8 cellular contexts compared by ENCODE assay signal in the genomic region with DNA sequence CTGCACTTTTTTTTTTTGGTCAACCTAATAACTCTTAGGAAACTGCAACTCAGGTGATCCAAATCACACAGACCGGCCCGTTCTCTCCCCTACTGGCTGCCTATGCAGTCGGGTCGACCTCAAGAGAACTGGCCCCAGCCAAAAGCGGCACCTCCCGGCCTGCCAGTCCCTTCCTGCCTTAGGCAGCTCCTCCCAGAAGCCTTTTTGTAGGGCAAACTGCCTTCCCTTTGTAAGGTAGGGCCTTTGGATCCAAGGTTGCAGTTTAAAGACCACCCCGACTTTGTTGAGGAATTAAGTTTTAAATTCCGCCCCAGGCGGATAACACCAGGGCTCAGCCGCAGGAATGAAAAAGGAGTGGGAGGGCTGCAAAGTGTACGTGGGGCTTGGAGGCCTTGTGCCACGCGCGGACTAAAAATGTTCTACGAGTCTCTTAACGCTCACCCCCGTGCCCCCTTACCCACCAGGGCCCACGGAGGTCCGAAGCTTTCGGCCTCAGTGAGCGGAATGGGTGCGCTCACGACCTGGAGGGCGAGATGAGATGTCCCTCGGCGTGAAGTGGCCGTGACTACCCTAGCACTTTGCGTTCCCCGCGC. TPM values are rescaled to one million over a fixed set of nuclear protein-coding genes. Genes with fewer than 3 reads are reported as not detected.
A peak's percentile ranks its signal among the peaks of the same experiment; 100 is the strongest.
DNase-seq lines count a peak whose midpoint lies in the region; ATAC-seq and TF ChIP-seq lines count a peak whose summit lies in the region.

No MANE protein-coding gene starts in this region.

- no peak for TF ChIP-seq POLR2A in Peyer's patch (IDR thresholded peaks at IDR 0.05)

- no peaks in the 10 kb centered on the region for H3K9me3 ChIP-seq in BLaER1 treated with 17β-estradiol and CSF1 and Interleukin-3, amounts not matched to agents 10 nM and 100 nM (replicated peaks in 1 of 11)
- no peaks in the 10 kb centered on the region for H3K9me3 ChIP-seq in Peyer's patch
- H3K9me3 ChIP-seq in lung (ENCODE audit: control insufficient read depth in 2 of 2, insufficient read depth in 1 of 2, low read length in 1 of 2), result no peaks in the 10 kb centered on the region
- H3K9me3 ChIP-seq in stomach smooth muscle (ENCODE audit: control insufficient read depth in 2 of 2, low read length in 2 of 2), result no peaks in the 10 kb centered on the region

- H3K79me2 ChIP-seq in GM23338 (replicated peaks; ENCODE audit: insufficient read depth), result peaks cover 9% of the 10 kb centered on the region

- peak overlapping the region; percentile 85 for H3K4me3 Mint-ChIP-seq in GM23338

- peaks cover 35 to 58% (median 52%) of the 10 kb centered on the region in 10 experiments for H3K4me1 ChIP-seq in BLaER1 treated with 17β-estradiol and CSF1 and Interleukin-3, amounts not matched to agents 10 nM and 100 nM
- H3K4me1 ChIP-seq in GM23338 (ENCODE audit: insufficient read depth) (peaks cover 11% of the 10 kb centered on the region; the same call in 1 of the 2 replicates), Peyer's patch (peaks cover 0 to 8% (median 3%) of the 10 kb centered on the region in 4 donors), lung (ENCODE audit: control insufficient read depth in 2 of 2, insufficient read depth in 2 of 2, low read length in 2 of 2) (peaks cover 0 to 5% of the 10 kb centered on the region in 2 donors), stomach smooth muscle (ENCODE audit: control insufficient read depth, insufficient read depth, low read length) (peaks cover 14% of the 10 kb centered on the region)

- no peaks in the 10 kb centered on the region for H3K9me3 Mint-ChIP-seq in GM23338

- peak overlapping the region; percentile 80 to 98 (median 95) for H3K9ac ChIP-seq in BLaER1 treated with 17β-estradiol and CSF1 and Interleukin-3, amounts not matched to agents 10 nM and 100 nM
- H3K9ac ChIP-seq in stomach smooth muscle (ENCODE audit: low read length in 2 of 2), result peak overlapping the region; percentile 69 to 82

- peaks cover 32% of the 10 kb centered on the region for H3K4me1 Mint-ChIP-seq in GM23338

- peaks cover 17% of the 10 kb centered on the region for H3K27me3 Mint-ChIP-seq in GM23338 (ENCODE audit: insufficient read depth, low read depth, poor library complexity)

- no peak for TF ChIP-seq CTCF in GM23338 (conservative IDR thresholded peaks at IDR 0.05; ENCODE audit: low read depth in 2 of 2)
- TF ChIP-seq CTCF in Peyer's patch (IDR thresholded peaks at IDR 0.05), result no peak
- TF ChIP-seq CTCF in lung (IDR thresholded peaks at IDR 0.05; ENCODE audit: control extremely low read depth, extremely low read depth), result no peak

- H2AFZ ChIP-seq in GM23338, result no peak overlapping the region

- ATAC-seq in GM23338, result peak; percentile 66
- ATAC-seq in lung (ENCODE audit: insufficient read depth, low FRiP score), result peak; percentile 4

- H3K9me2 ChIP-seq in GM23338 (ENCODE audit: insufficient read depth), result no peaks in the 10 kb centered on the region

- H3K27ac Mint-ChIP-seq in GM23338, result peak overlapping the region; percentile 92

- H3K27ac ChIP-seq in BLaER1 treated with 17β-estradiol and CSF1 and Interleukin-3, amounts not matched to agents 10 nM and 100 nM, result peak overlapping the region in 10 of 11 experiments; percentile 76 to 97 (median 95); a peak in 20 of 22 replicates
- H3K27ac ChIP-seq in GM23338 (ENCODE audit: low read depth) (peak overlapping the region; percentile 79), Peyer's patch (peak overlapping the region; percentile 55 to 90 (median 76)), lung (ENCODE audit: low read depth in 1 of 2, low read length in 1 of 2) (peak overlapping the region in 1 of 2 donors; percentile 48), stomach smooth muscle (ENCODE audit: low read length) (peak overlapping the region; percentile 18)

- peaks cover 7 to 37% (median 20%) of the 10 kb centered on the region in 11 experiments; a peak in 17 of 22 replicates for H4K20me1 ChIP-seq in BLaER1 treated with 17β-estradiol and CSF1 and Interleukin-3, amounts not matched to agents 10 nM and 100 nM
- H4K20me1 ChIP-seq in GM23338 (replicated peaks; ENCODE audit: insufficient read depth), result peaks cover 34% of the 10 kb centered on the region

- peaks cover 38% of the 10 kb centered on the region for H3K36me3 Mint-ChIP-seq in GM23338 (ENCODE audit: low read depth)

- DNase-seq in GM23338 (ENCODE audit: low spot score), result peak; percentile 84
- peak in 2 of 3 donors; percentile 22 to 49 for DNase-seq in Peyer's patch
- peak; percentile 43 for DNase-seq in cerebellar cortex (ENCODE audit: low spot score)
- no peak for DNase-seq in lung (ENCODE audit: low spot score)
- no peak for DNase-seq in CD1c-positive myeloid dendritic cell (ENCODE audit: extremely low spot score)
- no peak for DNase-seq in epidermal melanocyte (ENCODE audit: insufficient read length, low spot score)

- peaks cover 34 to 63% (median 53%) of the 10 kb centered on the region in 11 experiments for H3K36me3 ChIP-seq in BLaER1 treated with 17β-estradiol and CSF1 and Interleukin-3, amounts not matched to agents 10 nM and 100 nM
- H3K36me3 ChIP-seq in GM23338 (ENCODE audit: insufficient read depth) (peaks cover 34% of the 10 kb centered on the region), Peyer's patch (peaks cover 0 to 38% (median 0%) of the 10 kb centered on the region in 3 donors), lung (ENCODE audit: control insufficient read depth in 2 of 2, insufficient read depth in 2 of 2, low read length in 2 of 2) (peaks cover 10 to 23% of the 10 kb centered on the region in 2 donors), stomach smooth muscle (ENCODE audit: control insufficient read depth in 2 of 2, insufficient read depth in 2 of 2, low read length in 2 of 2) (peaks cover 26 to 30% of the 10 kb centered on the region in 2 donors)

- H3K4me3 ChIP-seq in BLaER1 treated with 17β-estradiol and CSF1 and Interleukin-3, amounts not matched to agents 10 nM and 100 nM, result peak overlapping the region; percentile 76 to 99 (median 92)
- H3K4me3 ChIP-seq in GM23338 (peak overlapping the region; percentile 92), Peyer's patch (peak overlapping the region; percentile 80 to 94 (median 90)), lung (peak overlapping the region; percentile 51), stomach smooth muscle (ENCODE audit: low read length in 2 of 2) (peak overlapping the region; percentile 85 to 91)

- WGBS in lung, 2 donors, result 2 to 4% methylated on average over 30 of the region's 30 CpGs

- peaks cover 43% of the 10 kb centered on the region for H3F3A ChIP-seq in GM23338 (replicated peaks; ENCODE audit: low read depth)

- peak overlapping the region; percentile 89 to 99 (median 96) for H3K4me2 ChIP-seq in BLaER1 treated with 17β-estradiol and CSF1 and Interleukin-3, amounts not matched to agents 10 nM and 100 nM
- H3K4me2 ChIP-seq in GM23338, result peak overlapping the region; percentile 94

- H3K27me3 ChIP-seq in BLaER1 treated with 17β-estradiol and CSF1 and Interleukin-3, amounts not matched to agents 10 nM and 100 nM, result no peaks in the 10 kb centered on the region
- no peaks in the 10 kb centered on the region for H3K27me3 ChIP-seq in GM23338 (ENCODE audit: insufficient read depth)
- no peaks in the 10 kb centered on the region for H3K27me3 ChIP-seq in Peyer's patch
- no peaks in the 10 kb centered on the region for H3K27me3 ChIP-seq in lung (ENCODE audit: control insufficient read depth, insufficient read depth)
- no peaks in the 10 kb centered on the region for H3K27me3 ChIP-seq in stomach smooth muscle (ENCODE audit: control insufficient read depth in 1 of 2, insufficient read depth in 2 of 2, low read length in 2 of 2)

TF ChIP-seq in GM23338, 12 proteins besides CTCF, POLR2A, EP300 and RAD21 (continues in another document):
- TF ChIP-seq ZNF331 (CRISPR knock-in tag; IDR thresholded peaks at IDR 0.05; ENCODE audit: low read depth), result no peak
- TF ChIP-seq NANOG (IDR thresholded peaks at IDR 0.05; ENCODE audit: borderline replicate concordance), result no peak
- no peak for TF ChIP-seq ZNF114 (CRISPR knock-in tag; IDR thresholded peaks at IDR 0.05)
- TF ChIP-seq CREB1 (CRISPR knock-in tag; IDR thresholded peaks at IDR 0.05; ENCODE audit: low read depth), result no peak
- TF ChIP-seq STAT1 (IDR thresholded peaks at IDR 0.05; ENCODE audit: unreplicated experiment), result no peak
- TF ChIP-seq, protein P1, sequence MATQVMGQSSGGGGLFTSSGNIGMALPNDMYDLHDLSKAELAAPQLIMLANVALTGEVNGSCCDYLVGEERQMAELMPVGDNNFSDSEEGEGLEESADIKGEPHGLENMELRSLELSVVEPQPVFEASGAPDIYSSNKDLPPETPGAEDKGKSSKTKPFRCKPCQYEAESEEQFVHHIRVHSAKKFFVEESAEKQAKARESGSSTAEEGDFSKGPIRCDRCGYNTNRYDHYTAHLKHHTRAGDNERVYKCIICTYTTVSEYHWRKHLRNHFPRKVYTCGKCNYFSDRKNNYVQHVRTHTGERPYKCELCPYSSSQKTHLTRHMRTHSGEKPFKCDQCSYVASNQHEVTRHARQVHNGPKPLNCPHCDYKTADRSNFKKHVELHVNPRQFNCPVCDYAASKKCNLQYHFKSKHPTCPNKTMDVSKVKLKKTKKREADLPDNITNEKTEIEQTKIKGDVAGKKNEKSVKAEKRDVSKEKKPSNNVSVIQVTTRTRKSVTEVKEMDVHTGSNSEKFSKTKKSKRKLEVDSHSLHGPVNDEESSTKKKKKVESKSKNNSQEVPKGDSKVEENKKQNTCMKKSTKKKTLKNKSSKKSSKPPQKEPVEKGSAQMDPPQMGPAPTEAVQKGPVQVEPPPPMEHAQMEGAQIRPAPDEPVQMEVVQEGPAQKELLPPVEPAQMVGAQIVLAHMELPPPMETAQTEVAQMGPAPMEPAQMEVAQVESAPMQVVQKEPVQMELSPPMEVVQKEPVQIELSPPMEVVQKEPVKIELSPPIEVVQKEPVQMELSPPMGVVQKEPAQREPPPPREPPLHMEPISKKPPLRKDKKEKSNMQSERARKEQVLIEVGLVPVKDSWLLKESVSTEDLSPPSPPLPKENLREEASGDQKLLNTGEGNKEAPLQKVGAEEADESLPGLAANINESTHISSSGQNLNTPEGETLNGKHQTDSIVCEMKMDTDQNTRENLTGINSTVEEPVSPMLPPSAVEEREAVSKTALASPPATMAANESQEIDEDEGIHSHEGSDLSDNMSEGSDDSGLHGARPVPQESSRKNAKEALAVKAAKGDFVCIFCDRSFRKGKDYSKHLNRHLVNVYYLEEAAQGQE (IDR thresholded peaks at IDR 0.05; ENCODE audit: unreplicated experiment), result no peak

RNA-seq across cellular contexts. Expression of a gene that starts 0.6 kb away (rescaled TPM):
- 7.0 and 21.3 TPM in 2 replicates for total RNA-seq in GM23338 (2014; rRNA removed; shearing (Covaris generic))
- polyA plus RNA-seq in GM23338 (2016; fragmentation: Nextera tagmentation; extraction: Ambion mirVana) (3.4 and 4.5 TPM in 2 replicates), lung (10 to 100 TPM in 1 of 2 donors, 1 to 10 TPM in 1; 8.4 to 13.6 TPM)
- total RNA-seq in Peyer's patch (10 to 100 TPM in 1 of 4 donors, 1 to 10 TPM in 3; 4.4 to 19.0 (median 6.1) TPM), lung (10 to 100 TPM; 20.5 to 28.0 TPM)

RNA-seq across cellular contexts. Expression of a gene that starts 56.7 kb away (rescaled TPM):
- 97.7 and 106 TPM in 2 replicates for total RNA-seq in GM23338 (2014; rRNA removed; shearing (Covaris generic))
- polyA plus RNA-seq in GM23338 (2016; fragmentation: Nextera tagmentation; extraction: Ambion mirVana), result 47.7 and 52.2 TPM in 2 replicates
- total RNA-seq in Peyer's patch, result 10 to 100 TPM; 60.1 to 74.7 (median 66.2) TPM
- 10 to 100 TPM; 42.0 to 70.4 TPM for total RNA-seq in lung
- 10 to 100 TPM; 12.2 to 14.7 TPM for polyA plus RNA-seq in lung

Comparison
In these comparisons a context has a peak if more than half of its experiments do, and no peak if none do; other contexts are left out.
1. DNase-seq: peak in GM23338 (single experiment), Peyer's patch (2 of 3) and cerebellar cortex (single experiment); none in lung (single experiment), CD1c-positive myeloid dendritic cell (single experiment) and epidermal melanocyte (single experiment).
2. Peak in every context shown above with its lines, with median percentiles within 50 percentile points of each other: H3K4me3 ChIP-seq.